Comparison of ENCODE assay signal across 2 cellular contexts in the genomic region with DNA sequence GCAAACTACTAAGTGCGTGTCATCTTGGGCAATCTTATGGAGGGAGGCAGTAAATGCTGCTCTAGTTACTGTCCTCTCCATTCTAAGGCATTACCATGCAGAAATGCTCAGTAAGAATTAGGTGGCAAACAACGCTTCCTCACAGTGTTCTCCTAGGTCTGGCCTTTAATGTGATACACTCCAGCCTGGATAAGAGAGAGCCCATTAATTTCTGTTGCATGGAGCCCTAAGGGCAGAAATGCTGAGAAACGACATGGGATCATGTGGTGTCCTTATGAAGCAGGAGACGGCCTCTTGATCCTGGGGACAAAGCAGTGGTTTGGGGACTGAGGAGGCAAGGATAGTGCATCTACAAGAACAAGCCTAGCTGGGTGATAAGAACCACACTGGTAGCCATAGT.
TF ChIP-seq lines count a peak whose summit lies in the region.

No MANE protein-coding gene starts in this region.

TF ChIP-seq in SK-N-SH, 30 proteins besides CTCF, POLR2A, EP300 and RAD21 (continued from another document):
- TF ChIP-seq RCOR1 (IDR thresholded peaks at IDR 0.05; ENCODE audit: low read length) (no peak), FOXM1 (IDR thresholded peaks at IDR 0.05; ENCODE audit: low read depth) (no peak), CHD2 (IDR thresholded peaks at IDR 0.05; ENCODE audit: low read length, partially characterized antibody) (no peak), MEF2A (IDR thresholded peaks at IDR 0.05; ENCODE audit: borderline replicate concordance, low read depth) (no peak)

TF ChIP-seq in K562, 482 proteins besides CTCF, POLR2A, EP300 and RAD21:
- TF ChIP-seq, protein P1, sequence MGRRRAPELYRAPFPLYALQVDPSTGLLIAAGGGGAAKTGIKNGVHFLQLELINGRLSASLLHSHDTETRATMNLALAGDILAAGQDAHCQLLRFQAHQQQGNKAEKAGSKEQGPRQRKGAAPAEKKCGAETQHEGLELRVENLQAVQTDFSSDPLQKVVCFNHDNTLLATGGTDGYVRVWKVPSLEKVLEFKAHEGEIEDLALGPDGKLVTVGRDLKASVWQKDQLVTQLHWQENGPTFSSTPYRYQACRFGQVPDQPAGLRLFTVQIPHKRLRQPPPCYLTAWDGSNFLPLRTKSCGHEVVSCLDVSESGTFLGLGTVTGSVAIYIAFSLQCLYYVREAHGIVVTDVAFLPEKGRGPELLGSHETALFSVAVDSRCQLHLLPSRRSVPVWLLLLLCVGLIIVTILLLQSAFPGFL (CRISPR knock-in tag; IDR thresholded peaks at IDR 0.05) = 0 out of 2 replicates have a peak, but pooled peaks have one; percentile 43
- TF ChIP-seq TAF1 (IDR thresholded peaks at IDR 0.05; ENCODE audit: control insufficient read depth, extremely low read depth, insufficient read depth, low read length, severe bottlenecking) = no peak
TF ChIP-seq in K562: peak in this region for 1.
